ENCODE assay signal across 34 cellular contexts in the genomic region with DNA sequence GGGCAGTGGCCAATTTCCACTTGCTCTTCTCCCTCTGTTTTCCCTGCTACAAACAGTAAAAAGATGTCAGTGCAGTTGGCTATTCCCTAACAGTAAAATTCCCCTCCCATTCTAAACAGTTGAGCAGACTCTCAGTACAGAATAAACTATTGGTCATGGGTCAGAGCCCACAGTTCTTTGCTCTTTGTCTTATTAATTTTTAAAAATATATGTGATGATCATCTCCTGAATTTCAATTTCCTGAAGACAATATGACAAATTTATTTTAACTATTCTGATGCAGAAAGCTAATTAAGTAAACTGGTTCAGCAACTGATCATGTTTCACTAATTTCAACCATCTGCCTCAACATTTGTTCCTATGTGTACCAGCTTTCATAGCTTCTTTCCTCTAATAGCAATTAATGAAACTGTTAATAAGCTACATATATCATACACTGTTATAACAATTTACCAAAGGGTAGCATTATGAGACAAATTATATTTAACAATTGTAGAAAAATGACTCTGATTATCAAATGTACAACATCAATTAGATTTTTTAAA. TPM values are rescaled to one million over a fixed set of nuclear protein-coding genes. Genes with fewer than 3 reads are reported as not detected.
"Had no signal": no experiment of that assay in that cellular context is flagged by ENCODE, and none has a peak within 500 bp of the region (broad histone marks: within the 10 kb centered on the region; RNA-seq: fewer than 3 reads in every experiment).

No MANE protein-coding gene starts in this region.

- H3K9me3 Mint-ChIP-seq: activated naive CD4-positive, alpha-beta T cell treated with anti-CD3 and anti-CD28 coated beads, Interleukin-2, amount 10 ng/mL, durations not matched to agents 7 days and 5 days; activated naive CD8-positive, alpha-beta T cell treated with anti-CD3 and anti-CD28 coated beads, Interleukin-2, amount 10 ng/mL, durations not matched to agents 7 days and 5 days; activated T-helper 1 cell treated with anti-CD3 and anti-CD28 coated beads, Interleukin-12 subunit alpha, Interleukin-12 subunit beta, Interleukin-2, Interleukin-4 antibody, amounts not matched to agents 30 ng/mL and 10 ng/mL and 1 ng/mL, durations not matched to agents 14 hours and 24 hours and 36 hours; effector memory CD8-positive, alpha-beta T cell; memory B cell; naive thymus-derived CD4-positive, alpha-beta T cell; stimulated activated effector memory CD8-positive, alpha-beta T cell treated with anti-CD3 and anti-CD28 coated beads, Interleukin-12 subunit alpha, Interleukin-12 subunit beta, amount 100 ng/mL, for 72 hours; stimulated activated naive CD8-positive, alpha-beta T cell treated with anti-CD3 and anti-CD28 coated beads, Interleukin-15, Interleukin-2, amounts not matched to agents 100 ng/mL and 50 ng/mL, for 24 hours; type B pancreatic cell had no signal

- H3K4me3 Mint-ChIP-seq: activated naive CD4-positive, alpha-beta T cell treated with anti-CD3 and anti-CD28 coated beads, Interleukin-2, amount 10 ng/mL, durations not matched to agents 7 days and 5 days; activated naive CD8-positive, alpha-beta T cell treated with anti-CD3 and anti-CD28 coated beads, Interleukin-2, amount 10 ng/mL, durations not matched to agents 7 days and 5 days; activated T-helper 1 cell treated with anti-CD3 and anti-CD28 coated beads, Interleukin-12 subunit alpha, Interleukin-12 subunit beta, Interleukin-2, Interleukin-4 antibody, amounts not matched to agents 30 ng/mL and 10 ng/mL and 1 ng/mL, durations not matched to agents 14 hours and 24 hours and 36 hours; effector memory CD8-positive, alpha-beta T cell; immature natural killer cell; memory B cell; naive thymus-derived CD4-positive, alpha-beta T cell; stimulated activated effector memory CD8-positive, alpha-beta T cell treated with anti-CD3 and anti-CD28 coated beads, Interleukin-12 subunit alpha, Interleukin-12 subunit beta, amount 100 ng/mL, for 72 hours; stimulated activated naive CD8-positive, alpha-beta T cell treated with anti-CD3 and anti-CD28 coated beads, Interleukin-15, Interleukin-2, amounts not matched to agents 100 ng/mL and 50 ng/mL, for 24 hours; type B pancreatic cell had no signal

- H3K27me3 Mint-ChIP-seq: brain, progenitor cell of endocrine pancreas, type B pancreatic cell had no signal

- H3K4me1 Mint-ChIP-seq: activated naive CD4-positive, alpha-beta T cell treated with anti-CD3 and anti-CD28 coated beads, Interleukin-2, amount 10 ng/mL, durations not matched to agents 7 days and 5 days; activated naive CD8-positive, alpha-beta T cell treated with anti-CD3 and anti-CD28 coated beads, Interleukin-2, amount 10 ng/mL, durations not matched to agents 7 days and 5 days; brain; immature natural killer cell; memory B cell; naive thymus-derived CD4-positive, alpha-beta T cell; stimulated activated effector memory CD8-positive, alpha-beta T cell treated with anti-CD3 and anti-CD28 coated beads, Interleukin-12 subunit alpha, Interleukin-12 subunit beta, amount 100 ng/mL, for 72 hours had no signal

- H3K27me3 ChIP-seq: ascending aorta, cardiac muscle cell, gastroesophageal sphincter, ovary, sigmoid colon, uterus had no signal

- ATAC-seq: effector memory CD8-positive, alpha-beta T cell; gastroesophageal sphincter; naive thymus-derived CD4-positive, alpha-beta T cell; stimulated activated effector memory CD8-positive, alpha-beta T cell treated with anti-CD3 and anti-CD28 coated beads, Interleukin-12 subunit alpha, Interleukin-12 subunit beta, amount 100 ng/mL, for 72 hours had no signal

- H3K36me3 Mint-ChIP-seq: activated naive CD4-positive, alpha-beta T cell treated with anti-CD3 and anti-CD28 coated beads, Interleukin-2, amount 10 ng/mL, durations not matched to agents 7 days and 5 days; activated naive CD8-positive, alpha-beta T cell treated with anti-CD3 and anti-CD28 coated beads, Interleukin-2, amount 10 ng/mL, durations not matched to agents 7 days and 5 days; brain; immature natural killer cell; memory B cell; naive thymus-derived CD4-positive, alpha-beta T cell; stimulated activated effector memory CD8-positive, alpha-beta T cell treated with anti-CD3 and anti-CD28 coated beads, Interleukin-12 subunit alpha, Interleukin-12 subunit beta, amount 100 ng/mL, for 72 hours; type B pancreatic cell had no signal

- H3K36me3 ChIP-seq: ascending aorta, cardiac muscle cell, gastroesophageal sphincter, ovary, sigmoid colon, uterus had no signal

- H3K9me3 ChIP-seq: ascending aorta, gastroesophageal sphincter, ovary, sigmoid colon, uterus had no signal

- H3K27ac ChIP-seq: ascending aorta, cardiac muscle cell, gastroesophageal sphincter, ovary, sigmoid colon, uterus, VCaP had no signal

- DNase-seq: activated CD4-positive, alpha-beta T cell treated with anti-CD3 and anti-CD28 coated beads for 4 hours; activated CD4-positive, alpha-beta T cell treated with anti-CD3 and anti-CD28 coated beads, Interleukin-2, amount 50 U/mL, for 48 hours; activated CD8-positive, alpha-beta memory T cell treated with anti-CD3 and anti-CD28 coated beads for 24 hours; activated gamma-delta T cell; activated naive CD4-positive, alpha-beta T cell treated with anti-CD3 and anti-CD28 coated beads, Interleukin-2, amount 10 ng/mL, durations not matched to agents 7 days and 5 days; activated naive CD8-positive, alpha-beta T cell treated with anti-CD3 and anti-CD28 coated beads, Interleukin-2, amount 10 ng/mL, durations not matched to agents 7 days and 5 days; cortex of kidney; effector memory CD8-positive, alpha-beta T cell; head of caudate nucleus; hippocampal formation; immature natural killer cell; kidney; midbrain; naive thymus-derived CD4-positive, alpha-beta T cell; ovary; sigmoid colon; small intestine; stimulated activated CD4-positive, alpha-beta T cell treated with anti-CD3 and anti-CD28 coated beads, Interleukin-4, amount 100 ng/mL, for 24 hours; substantia nigra; T-helper 9 cell; uterus had no signal

- H3K4me1 ChIP-seq: ascending aorta, gastroesophageal sphincter, sigmoid colon, uterus had no signal

- FAIRE-seq: small intestine, TTC549 had no signal

- H3K4me3 ChIP-seq: ascending aorta, cardiac muscle cell, gastroesophageal sphincter, ovary, sigmoid colon, uterus had no signal

RNA-seq across cellular contexts. Expression of gene GALNT5, which starts 41.0 kb away (rescaled TPM):
- total RNA-seq: activated naive CD8-positive, alpha-beta T cell treated with anti-CD3 and anti-CD28 coated beads, Interleukin-2, amount 10 ng/mL, durations not matched to agents 7 days and 5 days; activated T-helper 1 cell treated with anti-CD3 and anti-CD28 coated beads, Interleukin-12 subunit alpha, Interleukin-12 subunit beta, Interleukin-2, Interleukin-4 antibody, amounts not matched to agents 30 ng/mL and 10 ng/mL and 1 ng/mL, durations not matched to agents 14 hours and 24 hours and 36 hours; naive thymus-derived CD4-positive, alpha-beta T cell had no signal
- polyA plus RNA-seq: immature natural killer cell; naive thymus-derived CD4-positive, alpha-beta T cell; neural cell had no signal
